In the genomic region with DNA sequence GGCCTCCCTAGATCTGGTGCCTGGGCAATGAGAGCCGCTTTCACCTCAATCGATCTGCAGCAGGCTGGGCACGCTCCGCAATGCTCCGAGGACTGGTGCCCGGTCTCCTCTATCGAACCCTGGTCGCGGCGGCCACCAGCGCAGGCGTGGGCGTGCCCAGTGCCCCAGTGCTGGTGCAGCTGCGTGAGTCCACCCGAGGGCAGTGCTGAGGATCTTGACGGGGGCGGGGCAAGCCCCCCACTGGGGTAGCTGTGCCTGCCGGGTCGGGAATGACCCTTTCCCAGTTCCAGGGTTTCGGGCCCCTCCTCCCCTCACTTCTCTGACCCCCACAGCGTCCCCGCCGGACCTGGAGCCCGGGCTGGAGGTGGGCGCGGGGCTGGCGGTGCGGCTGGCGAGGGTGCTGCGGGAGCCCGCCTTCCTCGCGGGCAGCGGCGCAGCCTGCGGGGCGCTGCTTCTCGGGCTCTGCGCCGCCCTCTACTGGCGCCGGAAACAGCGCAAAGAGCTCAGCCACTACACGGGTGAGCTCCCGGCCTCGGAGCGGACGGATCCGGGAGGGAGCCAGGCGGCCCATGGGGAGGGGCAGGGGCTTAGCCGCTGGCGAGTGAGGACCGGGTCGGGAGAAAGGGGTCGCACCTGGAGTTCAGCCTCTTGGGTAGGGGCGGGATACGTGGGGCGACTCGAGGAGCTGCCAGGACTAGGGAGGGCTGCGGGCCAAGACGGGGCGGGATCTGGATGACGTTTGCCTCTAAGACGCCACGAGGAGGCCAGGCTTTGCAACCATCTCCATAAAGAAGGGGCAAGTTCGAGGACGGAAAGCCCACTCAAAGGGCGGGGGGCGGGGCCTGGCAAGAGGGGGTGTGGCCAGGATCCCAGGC, we compare ENCODE assay signal across 8 cellular contexts. TPM values are rescaled to one million over a fixed set of nuclear protein-coding genes. Genes with fewer than 3 reads are reported as not detected.
DNase-seq lines count a peak whose midpoint lies in the region; ATAC-seq, FAIRE-seq and TF ChIP-seq lines count a peak whose summit lies in the region.

No MANE protein-coding gene starts in this region.

- H3K4me1 ChIP-seq in A549, result peaks cover 6% of the 10 kb centered on the region; the same call in 1 of the 3 replicates

- POLR2A ChIA-PET in A549 (lab: Yijun Ruan, JAX), result interaction anchor here (0.5 to 1.8 kb wide), 19 partner anchors 9 to 253 kb away, joined by 3 to 35 read pairs (median 4); a partner anchor contains a TSS

- H3K27ac ChIP-seq in A549, result peak overlapping the region; percentile 92 to 94

- 0% methylated on average over 15 of the region's 69 CpGs for WGBS in A549 (ENCODE audit: missing lambda C conversion rate)

- TF ChIP-seq CTCF in A549 (IDR thresholded peaks at IDR 0.05) (peak; percentile 65), choroid plexus epithelial cell (conservative IDR thresholded peaks at IDR 0.05; ENCODE audit: low read depth, low read length) (peak; percentile 68)

- peak; percentile 17 to 45; a peak in 3 of 5 replicates for TF ChIP-seq RAD21 in A549 (conservative IDR thresholded peaks at IDR 0.05 in 1 of 2, IDR thresholded peaks at IDR 0.05 in 1 of 2)

- no peak for FAIRE-seq in A549 (lab: Jason Lieb, UNC)

- peak overlapping the region; percentile 97 for H3K4me2 ChIP-seq in A549

- DNase-seq in A549 (ENCODE audit: low read depth in 1 of 2, low spot score in 1 of 2) (peak; percentile 76 to 90), NCI-H345 (lab: John Stamatoyannopoulos, UW) (peak; percentile 88), choroid plexus epithelial cell (ENCODE audit: low read depth) (peak; percentile 97), left colon (peak; percentile 88 to 90)
- DNase-seq in activated CD4-positive, alpha-beta T cell treated with anti-CD3 and anti-CD28 coated beads for 24 hours (ENCODE audit: low read depth in 2 of 2), result peak; percentile 65 to 67
- DNase-seq in stimulated activated CD4-positive, alpha-beta T cell treated with anti-CD3 and anti-CD28 coated beads, Interleukin-1b, Interleukin-23, amount 100 ng/mL, for 24 hours (ENCODE audit: low read depth in 4 of 4, low spot score in 1 of 4), result peak; percentile 33 to 70 (median 59)

- H3K9me3 ChIP-seq in A549, result no peaks in the 10 kb centered on the region

- CTCF ChIA-PET in A549 (lab: Yijun Ruan, JAX), result interaction anchor here (0.6 to 5.5 kb wide), 36 partner anchors 9 to 471 kb away, joined by 3 to 38 read pairs (median 4); a partner anchor contains a TSS

- ATAC-seq in A549 (peak; percentile 91 to 97), GM18517 (IDR thresholded peaks at IDR 0.05; ENCODE audit: unreplicated experiment) (peak; percentile 85), HG03060 (IDR thresholded peaks at IDR 0.05; ENCODE audit: low read depth, unreplicated experiment) (peak; percentile 59), left colon (peak; percentile 94)

- TF ChIP-seq EP300 in A549 (IDR thresholded peaks at IDR 0.05), result no peak

- H3K4me3 ChIP-seq in A549 (peak overlapping the region; percentile 61), choroid plexus epithelial cell (ENCODE audit: low read depth, low read length) (peak overlapping the region; percentile 76)

- intact Hi-C loops in left colon (cut with DNase I, micrococcal nuclease), result no loop called here

- TF ChIP-seq POLR2A in A549 (IDR thresholded peaks at IDR 0.05; ENCODE audit: low read length), result peak; percentile 49

TF ChIP-seq in A549, 52 proteins besides CTCF, POLR2A, EP300 and RAD21 (continues in another document):
- TF ChIP-seq RFX5 (IDR thresholded peaks at IDR 0.05), result no peak
- TF ChIP-seq JUN (IDR thresholded peaks at IDR 0.05), result 0 out of 5 replicates have a peak, but pooled peaks of 1 of the 2 experiments have one; percentile 43
- no peak for TF ChIP-seq NPAS2 (CRISPR knock-in tag; IDR thresholded peaks at IDR 0.05; ENCODE audit: borderline replicate concordance)
- TF ChIP-seq SMC3 (IDR thresholded peaks at IDR 0.05), result peak; percentile 57
- TF ChIP-seq, protein P1, sequence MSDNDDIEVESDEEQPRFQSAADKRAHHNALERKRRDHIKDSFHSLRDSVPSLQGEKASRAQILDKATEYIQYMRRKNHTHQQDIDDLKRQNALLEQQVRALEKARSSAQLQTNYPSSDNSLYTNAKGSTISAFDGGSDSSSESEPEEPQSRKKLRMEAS (IDR thresholded peaks at IDR 0.05), result peak; percentile 44
- TF ChIP-seq, protein P2, sequence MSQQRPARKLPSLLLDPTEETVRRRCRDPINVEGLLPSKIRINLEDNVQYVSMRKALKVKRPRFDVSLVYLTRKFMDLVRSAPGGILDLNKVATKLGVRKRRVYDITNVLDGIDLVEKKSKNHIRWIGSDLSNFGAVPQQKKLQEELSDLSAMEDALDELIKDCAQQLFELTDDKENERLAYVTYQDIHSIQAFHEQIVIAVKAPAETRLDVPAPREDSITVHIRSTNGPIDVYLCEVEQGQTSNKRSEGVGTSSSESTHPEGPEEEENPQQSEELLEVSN (IDR thresholded peaks at IDR 0.05; ENCODE audit: borderline replicate concordance, low read depth), result no peak
- TF ChIP-seq, protein P3, sequence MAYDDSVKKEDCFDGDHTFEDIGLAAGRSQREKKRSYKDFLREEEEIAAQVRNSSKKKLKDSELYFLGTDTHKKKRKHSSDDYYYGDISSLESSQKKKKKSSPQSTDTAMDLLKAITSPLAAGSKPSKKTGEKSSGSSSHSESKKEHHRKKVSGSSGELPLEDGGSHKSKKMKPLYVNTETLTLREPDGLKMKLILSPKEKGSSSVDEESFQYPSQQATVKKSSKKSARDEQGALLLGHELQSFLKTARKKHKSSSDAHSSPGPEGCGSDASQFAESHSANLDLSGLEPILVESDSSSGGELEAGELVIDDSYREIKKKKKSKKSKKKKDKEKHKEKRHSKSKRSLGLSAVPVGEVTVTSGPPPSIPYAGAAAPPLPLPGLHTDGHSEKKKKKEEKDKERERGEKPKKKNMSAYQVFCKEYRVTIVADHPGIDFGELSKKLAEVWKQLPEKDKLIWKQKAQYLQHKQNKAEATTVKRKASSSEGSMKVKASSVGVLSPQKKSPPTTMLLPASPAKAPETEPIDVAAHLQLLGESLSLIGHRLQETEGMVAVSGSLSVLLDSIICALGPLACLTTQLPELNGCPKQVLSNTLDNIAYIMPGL (CRISPR knock-in tag; IDR thresholded peaks at IDR 0.05; ENCODE audit: borderline replicate concordance), result peak; percentile 52; the same call in 1 of the 2 replicates
- peak; percentile 74; the same call in 1 of the 2 replicates for TF ChIP-seq PHF8 (IDR thresholded peaks at IDR 0.05; ENCODE audit: borderline replicate concordance, low read depth)
- TF ChIP-seq, protein P4, sequence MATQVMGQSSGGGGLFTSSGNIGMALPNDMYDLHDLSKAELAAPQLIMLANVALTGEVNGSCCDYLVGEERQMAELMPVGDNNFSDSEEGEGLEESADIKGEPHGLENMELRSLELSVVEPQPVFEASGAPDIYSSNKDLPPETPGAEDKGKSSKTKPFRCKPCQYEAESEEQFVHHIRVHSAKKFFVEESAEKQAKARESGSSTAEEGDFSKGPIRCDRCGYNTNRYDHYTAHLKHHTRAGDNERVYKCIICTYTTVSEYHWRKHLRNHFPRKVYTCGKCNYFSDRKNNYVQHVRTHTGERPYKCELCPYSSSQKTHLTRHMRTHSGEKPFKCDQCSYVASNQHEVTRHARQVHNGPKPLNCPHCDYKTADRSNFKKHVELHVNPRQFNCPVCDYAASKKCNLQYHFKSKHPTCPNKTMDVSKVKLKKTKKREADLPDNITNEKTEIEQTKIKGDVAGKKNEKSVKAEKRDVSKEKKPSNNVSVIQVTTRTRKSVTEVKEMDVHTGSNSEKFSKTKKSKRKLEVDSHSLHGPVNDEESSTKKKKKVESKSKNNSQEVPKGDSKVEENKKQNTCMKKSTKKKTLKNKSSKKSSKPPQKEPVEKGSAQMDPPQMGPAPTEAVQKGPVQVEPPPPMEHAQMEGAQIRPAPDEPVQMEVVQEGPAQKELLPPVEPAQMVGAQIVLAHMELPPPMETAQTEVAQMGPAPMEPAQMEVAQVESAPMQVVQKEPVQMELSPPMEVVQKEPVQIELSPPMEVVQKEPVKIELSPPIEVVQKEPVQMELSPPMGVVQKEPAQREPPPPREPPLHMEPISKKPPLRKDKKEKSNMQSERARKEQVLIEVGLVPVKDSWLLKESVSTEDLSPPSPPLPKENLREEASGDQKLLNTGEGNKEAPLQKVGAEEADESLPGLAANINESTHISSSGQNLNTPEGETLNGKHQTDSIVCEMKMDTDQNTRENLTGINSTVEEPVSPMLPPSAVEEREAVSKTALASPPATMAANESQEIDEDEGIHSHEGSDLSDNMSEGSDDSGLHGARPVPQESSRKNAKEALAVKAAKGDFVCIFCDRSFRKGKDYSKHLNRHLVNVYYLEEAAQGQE (IDR thresholded peaks at IDR 0.05), result no peak

RNA-seq across cellular contexts. Expression of a gene that starts 10.9 kb away (rescaled TPM):
- 2.1 and 3.0 TPM in 2 replicates for polyA plus RNA-seq in A549 (2011; rRNA removed)
- polyA plus RNA-seq in A549 (2012; cell fraction: cytosol; rRNA removed), result 3.1 and 4.1 TPM in 2 replicates
- 15.0 and 15.2 TPM in 2 replicates for polyA plus RNA-seq in A549 (2012; cell fraction: nucleus; rRNA removed)
- 2.6 to 2.8 TPM (median 2.8 TPM) in 3 replicates for polyA plus RNA-seq in A549 (2017; fragmentation: RNase III; extraction: RNeasy Plus Mini Kit Qiagen cat#74134 plus additional on column Dnase treatment)
- polyA minus RNA-seq in A549 (2011; rRNA and poly(A)+ RNA removed), result 1.2 and 3.2 TPM in 2 replicates
- total RNA-seq in left colon, result 10 to 100 TPM in 1 of 2 donors, 1 to 10 TPM in 1; 9.2 to 12.0 TPM

RNA-seq across cellular contexts. Expression of a gene that starts 21.5 kb away (rescaled TPM):
- polyA plus RNA-seq in A549 (2011; rRNA removed) (not detected in 2 replicates), A549 (2017; fragmentation: RNase III; extraction: RNeasy Plus Mini Kit Qiagen cat#74134 plus additional on column Dnase treatment) (not detected in 3 replicates)
- not detected in 2 replicates for polyA plus RNA-seq in A549 (2012; cell fraction: cytosol; rRNA removed)
- polyA plus RNA-seq in A549 (2012; cell fraction: nucleus; rRNA removed), result 0.01 TPM in 1 of 2 replicates, not detected in the other
- polyA minus RNA-seq in A549 (2011; rRNA and poly(A)+ RNA removed), result not detected in 2 replicates
- total RNA-seq in left colon, result 1 to 10 TPM; 4.3 to 4.8 TPM

RNA-seq across cellular contexts. Expression of a gene that starts 42.9 kb away (rescaled TPM):
- polyA plus RNA-seq in A549 (2011; rRNA removed), result not detected in 2 replicates
- not detected in 2 replicates for polyA plus RNA-seq in A549 (2012; cell fraction: cytosol; rRNA removed)
- polyA plus RNA-seq in A549 (2012; cell fraction: nucleus; rRNA removed), result not detected in 2 replicates
- not detected in 3 replicates for polyA plus RNA-seq in A549 (2017; fragmentation: RNase III; extraction: RNeasy Plus Mini Kit Qiagen cat#74134 plus additional on column Dnase treatment)
- not detected in 2 replicates for polyA minus RNA-seq in A549 (2011; rRNA and poly(A)+ RNA removed)
- not detected for total RNA-seq in left colon

RNA-seq across cellular contexts. Expression of a gene that starts 59.7 kb away (rescaled TPM):
- polyA plus RNA-seq in A549 (2011; rRNA removed) (not detected in 2 replicates), A549 (2017; fragmentation: RNase III; extraction: RNeasy Plus Mini Kit Qiagen cat#74134 plus additional on column Dnase treatment) (not detected in 3 replicates)
- not detected in 2 replicates for polyA plus RNA-seq in A549 (2012; cell fraction: cytosol; rRNA removed)
- polyA plus RNA-seq in A549 (2012; cell fraction: nucleus; rRNA removed), result not detected in 2 replicates
- polyA minus RNA-seq in A549 (2011; rRNA and poly(A)+ RNA removed), result not detected in 2 replicates
- under 1 TPM in 1 of 2 donors, not detected in 1; 0.14 TPM for total RNA-seq in left colon

Comparison
In these comparisons a context has a peak if more than half of its experiments do, and no peak if none do; other contexts are left out.
1. Peak in every context shown above with its lines: DNase-seq, ATAC-seq, H3K4me3 ChIP-seq and H3K27ac ChIP-seq.